1 cellular context compared by ENCODE assay signal in the genomic region with DNA sequence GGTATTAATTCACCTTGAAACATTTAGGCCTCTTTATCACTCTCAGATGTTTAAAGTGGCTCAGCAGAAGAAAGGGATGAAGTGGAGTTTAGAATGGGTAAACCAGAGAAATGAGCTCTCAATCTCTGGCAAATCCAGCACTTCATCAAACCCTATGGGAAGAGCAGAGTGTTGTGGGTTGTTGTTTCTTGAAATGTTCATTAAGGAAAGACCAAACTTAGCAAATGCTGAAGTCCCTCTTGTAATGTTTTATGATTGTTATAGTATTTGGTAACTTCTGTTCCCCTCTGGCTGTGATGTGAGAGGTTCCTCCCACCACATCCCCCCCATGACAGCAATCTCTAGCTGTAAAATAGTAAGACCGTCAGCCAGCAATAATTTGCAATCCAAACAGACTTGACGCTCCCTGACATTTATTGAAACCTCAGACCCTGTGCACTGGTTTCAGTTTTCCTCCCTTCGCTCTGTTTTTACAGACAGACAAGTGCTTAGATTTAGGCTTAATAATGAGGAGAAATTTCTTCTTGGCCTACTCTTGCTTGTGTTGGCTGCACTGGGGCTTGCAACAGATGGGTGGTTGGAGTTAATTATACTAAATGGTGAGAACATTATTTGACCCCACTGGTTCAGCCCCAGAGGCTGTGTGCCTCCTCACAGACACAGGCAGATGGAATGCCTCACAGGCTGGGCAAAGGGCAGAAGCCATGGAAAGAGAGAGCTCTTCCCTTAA.
TF ChIP-seq lines count a peak whose summit lies in the region.

No MANE protein-coding gene starts in this region.

TF ChIP-seq in HEK293, 187 proteins besides CTCF, POLR2A, EP300 and RAD21 (continued from another document and continues in another):
- TF ChIP-seq, protein P1, sequence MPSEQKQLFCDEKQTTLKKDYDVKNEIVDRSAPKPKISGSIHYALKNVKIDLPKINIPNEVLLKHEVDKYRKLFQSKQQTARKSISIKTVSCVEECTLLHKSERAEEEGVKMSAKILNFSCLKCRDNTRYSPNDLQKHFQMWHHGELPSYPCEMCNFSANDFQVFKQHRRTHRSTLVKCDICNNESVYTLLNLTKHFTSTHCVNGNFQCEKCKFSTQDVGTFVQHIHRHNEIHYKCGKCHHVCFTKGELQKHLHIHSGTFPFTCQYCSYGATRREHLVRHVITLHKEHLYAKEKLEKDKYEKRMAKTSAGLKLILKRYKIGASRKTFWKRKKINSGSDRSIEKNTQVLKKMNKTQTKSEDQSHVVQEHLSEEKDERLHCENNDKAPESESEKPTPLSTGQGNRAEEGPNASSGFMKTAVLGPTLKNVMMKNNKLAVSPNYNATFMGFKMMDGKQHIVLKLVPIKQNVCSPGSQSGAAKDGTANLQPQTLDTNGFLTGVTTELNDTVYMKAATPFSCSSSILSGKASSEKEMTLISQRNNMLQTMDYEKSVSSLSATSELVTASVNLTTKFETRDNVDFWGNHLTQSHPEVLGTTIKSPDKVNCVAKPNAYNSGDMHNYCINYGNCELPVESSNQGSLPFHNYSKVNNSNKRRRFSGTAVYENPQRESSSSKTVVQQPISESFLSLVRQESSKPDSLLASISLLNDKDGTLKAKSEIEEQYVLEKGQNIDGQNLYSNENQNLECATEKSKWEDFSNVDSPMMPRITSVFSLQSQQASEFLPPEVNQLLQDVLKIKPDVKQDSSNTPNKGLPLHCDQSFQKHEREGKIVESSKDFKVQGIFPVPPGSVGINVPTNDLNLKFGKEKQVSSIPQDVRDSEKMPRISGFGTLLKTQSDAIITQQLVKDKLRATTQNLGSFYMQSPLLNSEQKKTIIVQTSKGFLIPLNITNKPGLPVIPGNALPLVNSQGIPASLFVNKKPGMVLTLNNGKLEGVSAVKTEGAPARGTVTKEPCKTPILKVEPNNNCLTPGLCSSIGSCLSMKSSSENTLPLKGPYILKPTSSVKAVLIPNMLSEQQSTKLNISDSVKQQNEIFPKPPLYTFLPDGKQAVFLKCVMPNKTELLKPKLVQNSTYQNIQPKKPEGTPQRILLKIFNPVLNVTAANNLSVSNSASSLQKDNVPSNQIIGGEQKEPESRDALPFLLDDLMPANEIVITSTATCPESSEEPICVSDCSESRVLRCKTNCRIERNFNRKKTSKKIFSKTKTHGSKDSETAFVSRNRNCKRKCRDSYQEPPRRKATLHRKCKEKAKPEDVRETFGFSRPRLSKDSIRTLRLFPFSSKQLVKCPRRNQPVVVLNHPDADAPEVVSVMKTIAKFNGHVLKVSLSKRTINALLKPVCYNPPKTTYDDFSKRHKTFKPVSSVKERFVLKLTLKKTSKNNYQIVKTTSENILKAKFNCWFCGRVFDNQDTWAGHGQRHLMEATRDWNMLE (tag by site-specific recombination; conservative IDR thresholded peaks at IDR 0.05; ENCODE audit: low read depth): no peak
- no peak for TF ChIP-seq YY1 (tag by site-specific recombination; IDR thresholded peaks at IDR 0.05)
- TF ChIP-seq ZBTB17 (tag by site-specific recombination; IDR thresholded peaks at IDR 0.05): no peak
- TF ChIP-seq, protein P2, sequence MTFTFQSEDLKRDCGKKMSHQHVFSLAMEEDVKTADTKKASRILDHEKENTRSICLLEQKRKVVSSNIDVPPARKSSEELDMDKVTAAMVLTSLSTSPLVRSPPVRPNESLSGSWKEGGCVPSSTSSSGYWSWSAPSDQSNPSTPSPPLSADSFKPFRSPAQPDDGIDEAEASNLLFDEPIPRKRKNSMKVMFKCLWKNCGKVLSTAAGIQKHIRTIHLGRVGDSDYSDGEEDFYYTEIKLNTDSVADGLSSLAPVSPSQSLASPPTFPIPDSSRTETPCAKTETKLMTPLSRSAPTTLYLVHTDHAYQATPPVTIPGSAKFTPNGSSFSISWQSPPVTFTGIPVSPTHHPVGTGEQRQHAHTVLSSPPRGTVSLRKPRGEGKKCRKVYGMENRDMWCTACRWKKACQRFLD (tag by site-specific recombination; IDR thresholded peaks at IDR 0.05): no peak
- peak; percentile 67 for TF ChIP-seq ZNF585B (tag by site-specific recombination; IDR thresholded peaks at IDR 0.05)
- TF ChIP-seq PRDM1 (tag by site-specific recombination; IDR thresholded peaks at IDR 0.05): no peak
- TF ChIP-seq YY2 (tag by site-specific recombination; IDR thresholded peaks at IDR 0.05): no peak
- TF ChIP-seq, protein P3, sequence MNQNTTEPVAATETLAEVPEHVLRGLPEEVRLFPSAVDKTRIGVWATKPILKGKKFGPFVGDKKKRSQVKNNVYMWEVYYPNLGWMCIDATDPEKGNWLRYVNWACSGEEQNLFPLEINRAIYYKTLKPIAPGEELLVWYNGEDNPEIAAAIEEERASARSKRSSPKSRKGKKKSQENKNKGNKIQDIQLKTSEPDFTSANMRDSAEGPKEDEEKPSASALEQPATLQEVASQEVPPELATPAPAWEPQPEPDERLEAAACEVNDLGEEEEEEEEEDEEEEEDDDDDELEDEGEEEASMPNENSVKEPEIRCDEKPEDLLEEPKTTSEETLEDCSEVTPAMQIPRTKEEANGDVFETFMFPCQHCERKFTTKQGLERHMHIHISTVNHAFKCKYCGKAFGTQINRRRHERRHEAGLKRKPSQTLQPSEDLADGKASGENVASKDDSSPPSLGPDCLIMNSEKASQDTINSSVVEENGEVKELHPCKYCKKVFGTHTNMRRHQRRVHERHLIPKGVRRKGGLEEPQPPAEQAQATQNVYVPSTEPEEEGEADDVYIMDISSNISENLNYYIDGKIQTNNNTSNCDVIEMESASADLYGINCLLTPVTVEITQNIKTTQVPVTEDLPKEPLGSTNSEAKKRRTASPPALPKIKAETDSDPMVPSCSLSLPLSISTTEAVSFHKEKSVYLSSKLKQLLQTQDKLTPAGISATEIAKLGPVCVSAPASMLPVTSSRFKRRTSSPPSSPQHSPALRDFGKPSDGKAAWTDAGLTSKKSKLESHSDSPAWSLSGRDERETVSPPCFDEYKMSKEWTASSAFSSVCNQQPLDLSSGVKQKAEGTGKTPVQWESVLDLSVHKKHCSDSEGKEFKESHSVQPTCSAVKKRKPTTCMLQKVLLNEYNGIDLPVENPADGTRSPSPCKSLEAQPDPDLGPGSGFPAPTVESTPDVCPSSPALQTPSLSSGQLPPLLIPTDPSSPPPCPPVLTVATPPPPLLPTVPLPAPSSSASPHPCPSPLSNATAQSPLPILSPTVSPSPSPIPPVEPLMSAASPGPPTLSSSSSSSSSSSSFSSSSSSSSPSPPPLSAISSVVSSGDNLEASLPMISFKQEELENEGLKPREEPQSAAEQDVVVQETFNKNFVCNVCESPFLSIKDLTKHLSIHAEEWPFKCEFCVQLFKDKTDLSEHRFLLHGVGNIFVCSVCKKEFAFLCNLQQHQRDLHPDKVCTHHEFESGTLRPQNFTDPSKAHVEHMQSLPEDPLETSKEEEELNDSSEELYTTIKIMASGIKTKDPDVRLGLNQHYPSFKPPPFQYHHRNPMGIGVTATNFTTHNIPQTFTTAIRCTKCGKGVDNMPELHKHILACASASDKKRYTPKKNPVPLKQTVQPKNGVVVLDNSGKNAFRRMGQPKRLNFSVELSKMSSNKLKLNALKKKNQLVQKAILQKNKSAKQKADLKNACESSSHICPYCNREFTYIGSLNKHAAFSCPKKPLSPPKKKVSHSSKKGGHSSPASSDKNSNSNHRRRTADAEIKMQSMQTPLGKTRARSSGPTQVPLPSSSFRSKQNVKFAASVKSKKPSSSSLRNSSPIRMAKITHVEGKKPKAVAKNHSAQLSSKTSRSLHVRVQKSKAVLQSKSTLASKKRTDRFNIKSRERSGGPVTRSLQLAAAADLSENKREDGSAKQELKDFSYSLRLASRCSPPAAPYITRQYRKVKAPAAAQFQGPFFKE (tag by site-specific recombination; IDR thresholded peaks at IDR 0.05; ENCODE audit: borderline replicate concordance): no peak
- peak; percentile 92 for TF ChIP-seq ZEB2 (tag by site-specific recombination; IDR thresholded peaks at IDR 0.05)
- peak; percentile 89 for TF ChIP-seq SCRT1 (tag by site-specific recombination; IDR thresholded peaks at IDR 0.05; ENCODE audit: borderline replicate concordance)
- no peak for TF ChIP-seq ZNF175 (tag by site-specific recombination; IDR thresholded peaks at IDR 0.05)
- TF ChIP-seq, protein P4, sequence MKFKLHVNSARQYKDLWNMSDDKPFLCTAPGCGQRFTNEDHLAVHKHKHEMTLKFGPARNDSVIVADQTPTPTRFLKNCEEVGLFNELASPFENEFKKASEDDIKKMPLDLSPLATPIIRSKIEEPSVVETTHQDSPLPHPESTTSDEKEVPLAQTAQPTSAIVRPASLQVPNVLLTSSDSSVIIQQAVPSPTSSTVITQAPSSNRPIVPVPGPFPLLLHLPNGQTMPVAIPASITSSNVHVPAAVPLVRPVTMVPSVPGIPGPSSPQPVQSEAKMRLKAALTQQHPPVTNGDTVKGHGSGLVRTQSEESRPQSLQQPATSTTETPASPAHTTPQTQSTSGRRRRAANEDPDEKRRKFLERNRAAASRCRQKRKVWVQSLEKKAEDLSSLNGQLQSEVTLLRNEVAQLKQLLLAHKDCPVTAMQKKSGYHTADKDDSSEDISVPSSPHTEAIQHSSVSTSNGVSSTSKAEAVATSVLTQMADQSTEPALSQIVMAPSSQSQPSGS (tag by site-specific recombination; IDR thresholded peaks at IDR 0.05; ENCODE audit: low read depth): no peak
- TF ChIP-seq ZNF529 (tag by site-specific recombination; IDR thresholded peaks at IDR 0.05; ENCODE audit: insufficient replicate concordance): no peak
- peak; percentile 79 for TF ChIP-seq ZXDB (tag by site-specific recombination; IDR thresholded peaks at IDR 0.05)
- no peak for TF ChIP-seq ZNF791 (tag by site-specific recombination; IDR thresholded peaks at IDR 0.05)
- peak; percentile 85 for TF ChIP-seq SCRT2 (tag by site-specific recombination; IDR thresholded peaks at IDR 0.05)
- no peak for TF ChIP-seq ZNF112 (tag by site-specific recombination; IDR thresholded peaks at IDR 0.05)
- TF ChIP-seq ZNF670 (tag by site-specific recombination; IDR thresholded peaks at IDR 0.05; ENCODE audit: low read depth): no peak
- no peak for TF ChIP-seq ZNF211 (tag by site-specific recombination; IDR thresholded peaks at IDR 0.05; ENCODE audit: low read depth)
- no peak for TF ChIP-seq RBAK (tag by site-specific recombination; IDR thresholded peaks at IDR 0.05)
- TF ChIP-seq, protein P5, sequence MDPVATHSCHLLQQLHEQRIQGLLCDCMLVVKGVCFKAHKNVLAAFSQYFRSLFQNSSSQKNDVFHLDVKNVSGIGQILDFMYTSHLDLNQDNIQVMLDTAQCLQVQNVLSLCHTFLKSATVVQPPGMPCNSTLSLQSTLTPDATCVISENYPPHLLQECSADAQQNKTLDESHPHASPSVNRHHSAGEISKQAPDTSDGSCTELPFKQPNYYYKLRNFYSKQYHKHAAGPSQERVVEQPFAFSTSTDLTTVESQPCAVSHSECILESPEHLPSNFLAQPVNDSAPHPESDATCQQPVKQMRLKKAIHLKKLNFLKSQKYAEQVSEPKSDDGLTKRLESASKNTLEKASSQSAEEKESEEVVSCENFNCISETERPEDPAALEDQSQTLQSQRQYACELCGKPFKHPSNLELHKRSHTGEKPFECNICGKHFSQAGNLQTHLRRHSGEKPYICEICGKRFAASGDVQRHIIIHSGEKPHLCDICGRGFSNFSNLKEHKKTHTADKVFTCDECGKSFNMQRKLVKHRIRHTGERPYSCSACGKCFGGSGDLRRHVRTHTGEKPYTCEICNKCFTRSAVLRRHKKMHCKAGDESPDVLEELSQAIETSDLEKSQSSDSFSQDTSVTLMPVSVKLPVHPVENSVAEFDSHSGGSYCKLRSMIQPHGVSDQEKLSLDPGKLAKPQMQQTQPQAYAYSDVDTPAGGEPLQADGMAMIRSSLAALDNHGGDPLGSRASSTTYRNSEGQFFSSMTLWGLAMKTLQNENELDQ (tag by site-specific recombination; IDR thresholded peaks at IDR 0.05; ENCODE audit: low read depth): no peak
- TF ChIP-seq ZNF555 (tag by site-specific recombination; conservative IDR thresholded peaks at IDR 0.05): no peak
- TF ChIP-seq, protein P6, sequence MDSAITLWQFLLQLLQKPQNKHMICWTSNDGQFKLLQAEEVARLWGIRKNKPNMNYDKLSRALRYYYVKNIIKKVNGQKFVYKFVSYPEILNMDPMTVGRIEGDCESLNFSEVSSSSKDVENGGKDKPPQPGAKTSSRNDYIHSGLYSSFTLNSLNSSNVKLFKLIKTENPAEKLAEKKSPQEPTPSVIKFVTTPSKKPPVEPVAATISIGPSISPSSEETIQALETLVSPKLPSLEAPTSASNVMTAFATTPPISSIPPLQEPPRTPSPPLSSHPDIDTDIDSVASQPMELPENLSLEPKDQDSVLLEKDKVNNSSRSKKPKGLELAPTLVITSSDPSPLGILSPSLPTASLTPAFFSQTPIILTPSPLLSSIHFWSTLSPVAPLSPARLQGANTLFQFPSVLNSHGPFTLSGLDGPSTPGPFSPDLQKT (IDR thresholded peaks at IDR 0.05; ENCODE audit: borderline replicate concordance, low read depth, low read length): no peak
- no peak for TF ChIP-seq ZNF140 (tag by site-specific recombination; IDR thresholded peaks at IDR 0.05)
- no peak for TF ChIP-seq ZNF416 (tag by site-specific recombination; IDR thresholded peaks at IDR 0.05)
- no peak for TF ChIP-seq ZFP37 (tag by site-specific recombination; IDR thresholded peaks at IDR 0.05)
- 0 out of 2 replicates have a peak, but pooled peaks have one; percentile 13 for TF ChIP-seq ZSCAN16 (tag by site-specific recombination; IDR thresholded peaks at IDR 0.05)
- no peak for TF ChIP-seq ZNF777 (tag by site-specific recombination; IDR thresholded peaks at IDR 0.05; ENCODE audit: borderline replicate concordance)
- TF ChIP-seq ZNF561 (tag by site-specific recombination; IDR thresholded peaks at IDR 0.05; ENCODE audit: borderline replicate concordance): 0 out of 2 replicates have a peak, but pooled peaks have one; percentile 41
- no peak for TF ChIP-seq ZNF621 (tag by site-specific recombination; IDR thresholded peaks at IDR 0.05)
- no peak for TF ChIP-seq KLF9 (tag by site-specific recombination; IDR thresholded peaks at IDR 0.05; ENCODE audit: low read depth)
- TF ChIP-seq ZNF366 (tag by site-specific recombination; conservative IDR thresholded peaks at IDR 0.05): no peak
- TF ChIP-seq, protein P7, sequence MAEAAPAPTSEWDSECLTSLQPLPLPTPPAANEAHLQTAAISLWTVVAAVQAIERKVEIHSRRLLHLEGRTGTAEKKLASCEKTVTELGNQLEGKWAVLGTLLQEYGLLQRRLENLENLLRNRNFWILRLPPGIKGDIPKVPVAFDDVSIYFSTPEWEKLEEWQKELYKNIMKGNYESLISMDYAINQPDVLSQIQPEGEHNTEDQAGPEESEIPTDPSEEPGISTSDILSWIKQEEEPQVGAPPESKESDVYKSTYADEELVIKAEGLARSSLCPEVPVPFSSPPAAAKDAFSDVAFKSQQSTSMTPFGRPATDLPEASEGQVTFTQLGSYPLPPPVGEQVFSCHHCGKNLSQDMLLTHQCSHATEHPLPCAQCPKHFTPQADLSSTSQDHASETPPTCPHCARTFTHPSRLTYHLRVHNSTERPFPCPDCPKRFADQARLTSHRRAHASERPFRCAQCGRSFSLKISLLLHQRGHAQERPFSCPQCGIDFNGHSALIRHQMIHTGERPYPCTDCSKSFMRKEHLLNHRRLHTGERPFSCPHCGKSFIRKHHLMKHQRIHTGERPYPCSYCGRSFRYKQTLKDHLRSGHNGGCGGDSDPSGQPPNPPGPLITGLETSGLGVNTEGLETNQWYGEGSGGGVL (tag by site-specific recombination; IDR thresholded peaks at IDR 0.05): peak; percentile 67; the same call in 1 of the 2 replicates
- peak; percentile 94 for TF ChIP-seq MZF1 (tag by site-specific recombination; IDR thresholded peaks at IDR 0.05; ENCODE audit: borderline replicate concordance)
- TF ChIP-seq GLI4 (tag by site-specific recombination; IDR thresholded peaks at IDR 0.05): no peak
- TF ChIP-seq ZNF132 (tag by site-specific recombination; IDR thresholded peaks at IDR 0.05; ENCODE audit: borderline replicate concordance): no peak
